ENCODE assay signal across 8 cellular contexts in genomic region chr19:15431396-15432017, GRCh38. TPM values are rescaled to one million over a fixed set of nuclear protein-coding genes. Genes with fewer than 3 reads are reported as not detected.
DNase-seq lines count a peak whose midpoint lies in the region; ATAC-seq, FAIRE-seq and TF ChIP-seq lines count a peak whose summit lies in the region.

No MANE protein-coding gene starts in this region.

- H3K36me3 ChIP-seq in HAP-1 (replicated peaks) = peaks cover 13% of the 10 kb centered on the region

- H3K4me1 ChIP-seq in HAP-1 = peaks cover 6% of the 10 kb centered on the region; the same call in 1 of the 2 replicates
- H3K4me1 ChIP-seq in right cardiac atrium (ENCODE audit: control insufficient read depth, insufficient read depth, low read length) = peaks cover 11% of the 10 kb centered on the region

- peaks cover 31% of the 10 kb centered on the region for H3K4me1 Mint-ChIP-seq in activated B cell treated with CpG ODN at 0.5 μM for 24 hours

- FAIRE-seq in frontal cortex (lab: Jason Lieb, UNC) = no peak

- H3K9me3 ChIP-seq in HAP-1 (no peaks in the 10 kb centered on the region), right cardiac atrium (ENCODE audit: control insufficient read depth, low read length) (no peaks in the 10 kb centered on the region)

- no peak for TF ChIP-seq CTCF in activated B cell treated with CpG ODN at 0.5 μM for 24 hours (IDR thresholded peaks at IDR 0.05)

- H3K27ac Mint-ChIP-seq in activated B cell treated with CpG ODN at 0.5 μM for 24 hours = peak overlapping the region; percentile 83

- CTCF ChIA-PET in activated B cell treated with CpG ODN at 0.5 μM for 24 hours (lab: Charles Lee) = interaction anchor here (2.7 kb wide), 1 partner anchor 13 kb away, joined by 8 read pairs; the partner anchor contains the start of gene AKAP8L

- H3K27ac ChIP-seq in right cardiac atrium (ENCODE audit: low read length) = no peak overlapping the region
- peak overlapping the region in 17 of 21 experiments; percentile 70 to 98 (median 87) for H3K27ac ChIP-seq in skin epidermis

- in situ Hi-C loops in HAP-1 (cut with MboI; ENCODE audit: low sequenced_read_pairs) = no loop called here

- POLR2A ChIA-PET in activated B cell treated with CpG ODN at 0.5 μM for 24 hours (lab: Charles Lee) = interaction anchor here (5.7 kb wide), 1 partner anchor 13 kb away, joined by 53 read pairs; the partner anchor contains the start of gene AKAP8L

- ATAC-seq in activated B cell treated with CpG ODN at 0.5 μM for 24 hours (ENCODE audit: low read depth) (no peak), right cardiac atrium (no peak), GM19467 (IDR thresholded peaks at IDR 0.05; ENCODE audit: unreplicated experiment) (no peak), HG02885 (IDR thresholded peaks at IDR 0.05; ENCODE audit: poor library complexity, unreplicated experiment) (no peak)

- no peaks in the 10 kb centered on the region for H3K27me3 Mint-ChIP-seq in activated B cell treated with CpG ODN at 0.5 μM for 24 hours

- no peaks in the 10 kb centered on the region for H3K9me3 Mint-ChIP-seq in activated B cell treated with CpG ODN at 0.5 μM for 24 hours

- no peaks in the 10 kb centered on the region for H3K27me3 ChIP-seq in HAP-1 (ENCODE audit: low read depth)
- H3K27me3 ChIP-seq in right cardiac atrium (ENCODE audit: control insufficient read depth, insufficient read depth) = no peaks in the 10 kb centered on the region

- intact Hi-C loops in activated B cell treated with CpG ODN at 0.5 μM for 24 hours (cut with micrococcal nuclease) (loop anchor here (1.0 to 5.0 kb wide), 4 partner anchors 12 to 125 kb away; partner anchors contain the start of genes AKAP8 and BRD4), right cardiac atrium (cut with DNase I) (no loop called here)

- DNase-seq in HAP-1 (ENCODE audit: low spot score in 2 of 2) = no peak
- no peak for DNase-seq in activated B cell treated with CpG ODN at 0.5 μM for 24 hours
- DNase-seq in right cardiac atrium = peak in 2 of 3 donors; percentile 34 to 38
- DNase-seq in frontal cortex (ENCODE audit: low spot score in 2 of 2) = no peak
- DNase-seq in NCI-H1694 (lab: John Stamatoyannopoulos, UW) = no peak

- peak overlapping the region; percentile 95 for H3K4me3 Mint-ChIP-seq in activated B cell treated with CpG ODN at 0.5 μM for 24 hours

- WGBS in right cardiac atrium = 15% methylated on average over 7 of the region's 7 CpGs

- peak overlapping the region; percentile 83 for H3K4me3 ChIP-seq in HAP-1
- H3K4me3 ChIP-seq in right cardiac atrium (ENCODE audit: low read length) = peak overlapping the region; percentile 95
- H3K4me3 ChIP-seq in skin epidermis = peak overlapping the region; percentile 60 to 93 (median 77)

- H3K36me3 Mint-ChIP-seq in activated B cell treated with CpG ODN at 0.5 μM for 24 hours (ENCODE audit: low read depth) = peaks cover 26% of the 10 kb centered on the region

RNA-seq across cellular contexts. Expression of gene AKAP8L, which starts 12.7 kb away (rescaled TPM):
- total RNA-seq in activated B cell treated with CpG ODN at 0.5 μM for 24 hours (126 and 163 TPM in 2 replicates), right cardiac atrium (100 to 1,000 TPM in 1 of 4 donors, 10 to 100 TPM in 3; 64.4 to 106 (median 86.1) TPM), frontal cortex (65.2 TPM)
- polyA plus RNA-seq in right cardiac atrium = 66.5 TPM

RNA-seq across cellular contexts. Expression of gene WIZ, which starts 18.2 kb away (rescaled TPM):
- 32.6 and 34.1 TPM in 2 replicates for total RNA-seq in activated B cell treated with CpG ODN at 0.5 μM for 24 hours
- 10 to 100 TPM; 28.9 to 36.5 (median 33.3) TPM for total RNA-seq in right cardiac atrium
- 28.0 TPM for polyA plus RNA-seq in right cardiac atrium
- 10.6 TPM for total RNA-seq in frontal cortex

RNA-seq across cellular contexts. Expression of gene RASAL3, which starts 32.8 kb away (rescaled TPM):
- 76.2 and 89.3 TPM in 2 replicates for total RNA-seq in activated B cell treated with CpG ODN at 0.5 μM for 24 hours
- 1 to 10 TPM in 2 of 4 donors, under 1 TPM in 2; 0.68 to 2.5 (median 1.3) TPM for total RNA-seq in right cardiac atrium
- polyA plus RNA-seq in right cardiac atrium = 0.66 TPM
- total RNA-seq in frontal cortex = 0.41 TPM

RNA-seq across cellular contexts. Expression of gene PGLYRP2, which starts 47.8 kb away (rescaled TPM):
- total RNA-seq in activated B cell treated with CpG ODN at 0.5 μM for 24 hours (not detected in 2 replicates), right cardiac atrium (not detected), frontal cortex (not detected)
- polyA plus RNA-seq in right cardiac atrium = not detected

RNA-seq across cellular contexts. Expression of gene AKAP8, which starts 51.9 kb away (rescaled TPM):
- total RNA-seq in activated B cell treated with CpG ODN at 0.5 μM for 24 hours (74.8 and 79.0 TPM in 2 replicates), right cardiac atrium (10 to 100 TPM; 17.1 to 24.9 (median 21.4) TPM), frontal cortex (9.8 TPM)
- polyA plus RNA-seq in right cardiac atrium = 9.3 TPM

Comparison
In these comparisons a context has a peak if more than half of its experiments do, and no peak if none do; other contexts are left out.
1. DNase-seq: peak in right cardiac atrium (2 of 3); none in HAP-1 (0 of 2), activated B cell treated with CpG ODN at 0.5 μM for 24 hours (single experiment), frontal cortex (0 of 2) and NCI-H1694 (single experiment).
2. RNA of gene RASAL3, which starts 32.8 kb away (total RNA-seq): 76.2 to 89.3 TPM in activated B cell treated with CpG ODN at 0.5 μM for 24 hours; 0.68 to 2.5 TPM in right cardiac atrium and 0.41 TPM in frontal cortex (single experiment); every median in the first group is over 10 times any median in the second.
3. Peak in every context shown above with its lines, with median percentiles within 50 percentile points of each other: H3K4me3 ChIP-seq.